21 cellular contexts compared by ENCODE assay signal in genomic region chr2:197030090-197030489, GRCh38.
"Had no signal": no experiment of that assay in that cellular context is flagged by ENCODE, and none has a peak within 500 bp of the region (broad histone marks: within the 10 kb centered on the region; RNA-seq: fewer than 3 reads in every experiment).

No MANE protein-coding gene starts in this region.

- ATAC-seq: activated T-helper 17 cell treated with anti-CD3 and anti-CD28 coated beads, Interleukin-2, amount 50 U/mL, for 72 hours; gastrocnemius medialis; left ventricle myocardium superior; psoas muscle had no signal

- H3K4me1 Mint-ChIP-seq: brain, neural progenitor cell had no signal

- DNase-seq: activated CD4-positive, alpha-beta T cell treated with anti-CD3 and anti-CD28 coated beads for 48 hours; activated T-cell treated with anti-CD3 and anti-CD28 coated beads, Interleukin-2, amount 50 U/mL, for 1 hour; adrenal gland; cerebellar nuclear complex; colonic mucosa; effector CD8-positive, alpha-beta T cell; gastrocnemius medialis; glutamatergic neuron; islet precursor cell; left ventricle myocardium superior; occipital lobe; psoas muscle; stimulated activated CD4-positive, alpha-beta T cell treated with anti-CD3 and anti-CD28 coated beads, Interleukin-15, amount 100 ng/mL, for 24 hours; stimulated activated CD4-positive, alpha-beta T cell treated with anti-CD3 and anti-CD28 coated beads, Interleukin-2, amount 100 ng/mL, for 24 hours; stimulated activated naive CD4-positive, alpha-beta T cell; testis; transverse colon had no signal

- H3K4me3 Mint-ChIP-seq: activated naive CD4-positive, alpha-beta T cell treated with anti-CD3 and anti-CD28 coated beads, Interleukin-2, amount 50 U/mL, for 24 hours; activated T-helper 17 cell treated with anti-CD3 and anti-CD28 coated beads, Interleukin-2, amount 50 U/mL, for 72 hours; brain; neural progenitor cell had no signal

- H3K27me3 Mint-ChIP-seq: activated naive CD4-positive, alpha-beta T cell treated with anti-CD3 and anti-CD28 coated beads, Interleukin-2, amount 50 U/mL, for 24 hours; activated T-helper 17 cell treated with anti-CD3 and anti-CD28 coated beads, Interleukin-2, amount 50 U/mL, for 72 hours; brain had no signal

- H3K27ac Mint-ChIP-seq: brain, neural progenitor cell had no signal

- H3K9me3 Mint-ChIP-seq: activated naive CD4-positive, alpha-beta T cell treated with anti-CD3 and anti-CD28 coated beads, Interleukin-2, amount 50 U/mL, for 24 hours; activated T-helper 17 cell treated with anti-CD3 and anti-CD28 coated beads, Interleukin-2, amount 50 U/mL, for 72 hours; brain; neural progenitor cell had no signal
